In the genomic region with DNA sequence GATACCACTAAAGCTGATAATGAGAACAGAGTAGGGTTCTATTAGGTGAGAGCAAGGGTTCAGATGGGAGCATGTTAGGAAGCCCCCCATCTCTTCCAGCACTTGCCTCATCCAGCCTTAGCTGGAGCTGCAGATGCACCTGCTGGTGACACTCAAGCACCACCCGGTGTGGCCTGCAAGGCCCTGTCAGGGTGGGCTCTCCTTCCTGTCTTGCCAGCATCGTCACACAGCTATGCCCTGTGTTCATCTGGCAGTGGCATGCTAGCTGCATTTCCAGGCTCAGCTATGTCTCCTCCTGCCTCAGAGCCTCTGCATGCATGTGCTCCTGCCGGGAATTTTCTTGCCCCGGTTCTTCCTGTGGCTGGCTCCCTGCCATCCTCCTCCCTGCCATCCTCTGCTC, we compare ENCODE assay signal across 19 cellular contexts.
DNase-seq lines count a peak whose midpoint lies in the region; ATAC-seq, FAIRE-seq and TF ChIP-seq lines count a peak whose summit lies in the region.
"Had no signal": no experiment of that assay in that cellular context is flagged by ENCODE, and none has a peak within 500 bp of the region (broad histone marks: within the 10 kb centered on the region; RNA-seq: fewer than 3 reads in every experiment).

No MANE protein-coding gene starts in this region.

- no peak overlapping the region for H4K12ac ChIP-seq in trophoblast cell (ENCODE audit: low read depth, low read length)

- no peak overlapping the region for H3K27ac Mint-ChIP-seq in stimulated activated effector memory CD8-positive, alpha-beta T cell treated with anti-CD3 and anti-CD28 coated beads, Interleukin-12 subunit alpha, Interleukin-12 subunit beta, amount 100 ng/mL, for 72 hours
- H3K27ac Mint-ChIP-seq: CD8-positive, alpha-beta T cell had no signal

- H3K9me3 ChIP-seq in right atrium auricular region (peaks cover 0 to 3% of the 10 kb centered on the region in 2 donors), keratinocyte (ENCODE audit: control insufficient read depth, low read depth, low read length) (peaks cover 2% of the 10 kb centered on the region), trophoblast cell (ENCODE audit: insufficient read depth, low read depth, low read length) (no peaks in the 10 kb centered on the region)
- H3K9me3 ChIP-seq: BE2C had no signal

- no peak overlapping the region for H3K4ac ChIP-seq in trophoblast cell (ENCODE audit: low read depth, low read length)

- dilution Hi-C loops in keratinocyte (cut with MboI; ENCODE audit: extremely low pct_ligation_motif_present, low sequenced_read_pairs) = no loop called here

- FAIRE-seq in keratinocyte (lab: Jason Lieb, UNC) (no peak), urothelium cell line (lab: Jason Lieb, UNC) (no peak)
- FAIRE-seq: A549, D721Med, GM12892, H54 had no signal

- peaks cover 9% of the 10 kb centered on the region for H3K4me1 Mint-ChIP-seq in stimulated activated effector memory CD8-positive, alpha-beta T cell treated with anti-CD3 and anti-CD28 coated beads, Interleukin-12 subunit alpha, Interleukin-12 subunit beta, amount 100 ng/mL, for 72 hours

- no peak overlapping the region for H3K4me3 Mint-ChIP-seq in stimulated activated effector memory CD8-positive, alpha-beta T cell treated with anti-CD3 and anti-CD28 coated beads, Interleukin-12 subunit alpha, Interleukin-12 subunit beta, amount 100 ng/mL, for 72 hours
- H3K4me3 Mint-ChIP-seq: CD8-positive, alpha-beta T cell had no signal

- H2AK5ac ChIP-seq in trophoblast cell (ENCODE audit: low read length) = no peak overlapping the region

- peak; percentile 20 for ATAC-seq in left ventricle myocardium superior
- no peak for ATAC-seq in stimulated activated effector memory CD8-positive, alpha-beta T cell treated with anti-CD3 and anti-CD28 coated beads, Interleukin-12 subunit alpha, Interleukin-12 subunit beta, amount 100 ng/mL, for 72 hours
- ATAC-seq: A549; CD8-positive, alpha-beta T cell had no signal

- no peak for TF ChIP-seq CTCF in right atrium auricular region (IDR thresholded peaks at IDR 0.05)
- no peak for TF ChIP-seq CTCF in keratinocyte (optimal IDR thresholded peaks at IDR 0.05 in 1 of 3, IDR thresholded peaks at IDR 0.05 in 1 of 3, conservative IDR thresholded peaks at IDR 0.05 in 1 of 3; ENCODE audit: extremely low read depth in 1 of 3, insufficient read depth in 2 of 3, low read length in 3 of 3)

- no peaks in the 10 kb centered on the region for H3K36me3 Mint-ChIP-seq in stimulated activated effector memory CD8-positive, alpha-beta T cell treated with anti-CD3 and anti-CD28 coated beads, Interleukin-12 subunit alpha, Interleukin-12 subunit beta, amount 100 ng/mL, for 72 hours
- H3K36me3 Mint-ChIP-seq: CD8-positive, alpha-beta T cell had no signal

- H3K4me3 ChIP-seq in right atrium auricular region (no peak overlapping the region), keratinocyte (ENCODE audit: control insufficient read depth in 2 of 3, extremely low read depth in 1 of 3, insufficient read depth in 2 of 3, low read depth in 1 of 3, low read length in 3 of 3) (peak overlapping the region in 2 of 3 experiments; percentile 2 to 83), trophoblast cell (ENCODE audit: low read depth, low read length) (no peak overlapping the region), H7 (ENCODE audit: insufficient read depth, low read depth, low read length) (no peak overlapping the region)
- H3K4me3 ChIP-seq: A549 had no signal

- no peak overlapping the region for H4K8ac ChIP-seq in trophoblast cell (ENCODE audit: low read depth, low read length)

- WGBS in trophoblast cell (ENCODE audit: extremely low coverage, insufficient coverage, insufficient read length) = no CpG with 5 or more reads among the region's 4 CpGs

- no peaks in the 10 kb centered on the region for H3K27me3 ChIP-seq in right atrium auricular region
- H3K27me3 ChIP-seq in keratinocyte (ENCODE audit: control insufficient read depth, extremely low read depth, insufficient read depth, low read length) = no peaks in the 10 kb centered on the region
- no peaks in the 10 kb centered on the region for H3K27me3 ChIP-seq in trophoblast cell (ENCODE audit: insufficient read depth, low read length)
- H3K27me3 ChIP-seq in H7 (ENCODE audit: control insufficient read depth, insufficient read depth, low read length) = no peaks in the 10 kb centered on the region
- H3K27me3 ChIP-seq: BE2C had no signal

- H4K91ac ChIP-seq in trophoblast cell (ENCODE audit: low read depth, low read length) = no peak overlapping the region

- H2BK5ac ChIP-seq in trophoblast cell (ENCODE audit: low read depth, low read length, poor library complexity) = no peak overlapping the region

- peaks cover 63% of the 10 kb centered on the region for H3K79me2 ChIP-seq in keratinocyte (ENCODE audit: control insufficient read depth, insufficient read depth, low read length)
- H3K79me2 ChIP-seq in trophoblast cell (ENCODE audit: control insufficient read depth, insufficient read depth, low read length, poor library complexity) = no peaks in the 10 kb centered on the region

- intact Hi-C loops in left ventricle myocardium superior (cut with micrococcal nuclease) = loop anchor here (10.0 kb wide), 1 partner anchor 100 kb away; no protein-coding TSS in a partner anchor

- peak overlapping the region; percentile 83 for H3K23ac ChIP-seq in trophoblast cell (ENCODE audit: low read length)

- H2BK12ac ChIP-seq in trophoblast cell (ENCODE audit: low read length) = no peak overlapping the region

- H3K4me2 ChIP-seq in keratinocyte (ENCODE audit: control insufficient read depth, extremely low read depth, insufficient read depth, low read depth, low read length) = peak overlapping the region; percentile 99
- no peak overlapping the region for H3K4me2 ChIP-seq in trophoblast cell (ENCODE audit: low read length)
- H3K4me2 ChIP-seq: A549 had no signal

- H3K9ac ChIP-seq in keratinocyte (ENCODE audit: control insufficient read depth, extremely low read depth, insufficient read depth, low read length) (no peak overlapping the region), trophoblast cell (ENCODE audit: low read length) (no peak overlapping the region)

- no peak overlapping the region for H3K14ac ChIP-seq in trophoblast cell (ENCODE audit: low read length)

- no peak overlapping the region for H2AFZ ChIP-seq in keratinocyte (ENCODE audit: control insufficient read depth, low read length)
- no peak overlapping the region for H2AFZ ChIP-seq in trophoblast cell (ENCODE audit: insufficient read depth, low read length, poor library complexity)

- H3K79me1 ChIP-seq in trophoblast cell (ENCODE audit: low read length) = peaks cover 3% of the 10 kb centered on the region

- H3K4me1 ChIP-seq in right atrium auricular region (peaks cover 0 to 5% of the 10 kb centered on the region in 2 donors), keratinocyte (ENCODE audit: control insufficient read depth, extremely low read depth, insufficient read depth, low read length) (peaks cover 35% of the 10 kb centered on the region), trophoblast cell (ENCODE audit: control insufficient read depth in 1 of 2, insufficient read depth in 2 of 2, low read length in 2 of 2) (peaks cover 3 to 6% of the 10 kb centered on the region in 2 experiments)
- H3K4me1 ChIP-seq: A549, BE2C had no signal

- H2BK120ac ChIP-seq in trophoblast cell (ENCODE audit: insufficient read depth, low read length, poor library complexity) = no peak overlapping the region

- H3K27ac ChIP-seq in right atrium auricular region = peak overlapping the region in 1 of 2 donors; percentile 88
- no peak overlapping the region for H3K27ac ChIP-seq in keratinocyte (ENCODE audit: control insufficient read depth, insufficient read depth, low read length)
- no peak overlapping the region for H3K27ac ChIP-seq in trophoblast cell (ENCODE audit: low read depth, low read length)
- H3K27ac ChIP-seq: A549, C4-2B, HL-60 had no signal

- H3K9me1 ChIP-seq in keratinocyte (ENCODE audit: control insufficient read depth, extremely low read depth, insufficient read depth, low read length) = no peaks in the 10 kb centered on the region

- H4K20me1 ChIP-seq in keratinocyte (ENCODE audit: control insufficient read depth, extremely low read depth, insufficient read depth, low read length) = no peaks in the 10 kb centered on the region

- H3K18ac ChIP-seq in trophoblast cell (ENCODE audit: low read length) = no peak overlapping the region

- DNase-seq in left ventricle myocardium superior (no peak), right atrium auricular region (ENCODE audit: low spot score) (no peak), keratinocyte (ENCODE audit: low read depth, low spot score) (no peak), trophoblast cell (no peak), urothelium cell line (ENCODE audit: low spot score) (no peak), H7 (no peak)
- DNase-seq in stimulated activated effector memory CD8-positive, alpha-beta T cell treated with anti-CD3 and anti-CD28 coated beads, Interleukin-12 subunit alpha, Interleukin-12 subunit beta, amount 100 ng/mL, for 72 hours (ENCODE audit: low spot score in 2 of 2) = no peak
- DNase-seq: BE2C; CD8-positive, alpha-beta T cell; COR-L47; DMS153; DMS79 treated with DMSO at 0.1 percent for 48 hours; GDM1 had no signal

- no peaks in the 10 kb centered on the region for H3K36me3 ChIP-seq in right atrium auricular region
- H3K36me3 ChIP-seq in keratinocyte (ENCODE audit: control insufficient read depth in 2 of 2, extremely low read depth in 1 of 2, insufficient read depth in 2 of 2, low read length in 2 of 2) = peaks cover 7 to 18% of the 10 kb centered on the region in 2 experiments
- H3K36me3 ChIP-seq in trophoblast cell (ENCODE audit: control insufficient read depth in 1 of 2, insufficient read depth in 2 of 2, low read length in 2 of 2) = no peaks in the 10 kb centered on the region
- H3K36me3 ChIP-seq in H7 (replicated peaks; ENCODE audit: control insufficient read depth, insufficient read depth, low read length) = no peaks in the 10 kb centered on the region
- H3K36me3 ChIP-seq: BE2C had no signal

- H3K9me3 Mint-ChIP-seq in stimulated activated effector memory CD8-positive, alpha-beta T cell treated with anti-CD3 and anti-CD28 coated beads, Interleukin-12 subunit alpha, Interleukin-12 subunit beta, amount 100 ng/mL, for 72 hours = no peaks in the 10 kb centered on the region
- H3K9me3 Mint-ChIP-seq: CD8-positive, alpha-beta T cell had no signal

Comparison
In these comparisons a context has a peak if more than half of its experiments do, and no peak if none do; other contexts are left out.
1. H3K4me3 ChIP-seq: peak in keratinocyte (2 of 3); none in right atrium auricular region (0 of 2), trophoblast cell (single experiment) and H7 (single experiment).